ENCODE assay signal across 9 cellular contexts in the genomic region with DNA sequence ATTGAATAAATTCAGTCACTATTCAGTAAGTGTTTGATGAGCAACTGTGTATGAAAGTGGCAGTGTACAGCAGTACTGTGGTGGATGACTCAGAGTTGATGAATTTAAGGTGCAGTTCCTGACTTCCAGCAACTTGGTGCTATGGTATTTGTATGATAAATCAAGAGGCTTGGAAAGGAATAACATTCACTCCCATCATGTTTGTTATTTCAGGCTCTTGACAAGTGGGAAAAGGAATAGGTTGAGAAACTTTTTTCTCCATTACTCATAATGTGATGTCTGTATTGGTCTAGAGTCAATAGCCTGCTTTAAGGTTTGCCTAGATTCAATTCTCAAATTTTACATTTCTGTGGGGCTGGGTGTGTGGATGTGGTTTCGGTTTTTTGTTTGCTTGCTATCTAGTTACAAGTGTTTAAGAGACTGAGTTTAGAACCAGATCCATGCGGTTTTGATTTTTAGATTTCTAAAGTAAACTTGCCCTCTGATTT. TPM values are rescaled to one million over a fixed set of nuclear protein-coding genes. Genes with fewer than 3 reads are reported as not detected.
DNase-seq lines count a peak whose midpoint lies in the region; ATAC-seq and TF ChIP-seq lines count a peak whose summit lies in the region.
"Had no signal": no experiment of that assay in that cellular context is flagged by ENCODE, and none has a peak within 500 bp of the region (broad histone marks: within the 10 kb centered on the region; RNA-seq: fewer than 3 reads in every experiment).

No MANE protein-coding gene starts in this region.

- intact Hi-C loops in Calu3 (cut with micrococcal nuclease; ENCODE audit: unreplicated experiment) = loop anchor here (5.0 kb wide), 2 partner anchors 34 to 69 kb away; no protein-coding TSS in a partner anchor

- H3K27me3 Mint-ChIP-seq in Calu3 (ENCODE audit: unreplicated experiment) (no peaks in the 10 kb centered on the region), mesothelial cell of epicardium (ENCODE audit: low read depth) (no peaks in the 10 kb centered on the region), immature natural killer cell (ENCODE audit: low read depth in 3 of 3) (peaks cover 0 to 2% (median 1%) of the 10 kb centered on the region in 3 donors)

- H3K27ac Mint-ChIP-seq in Calu3 (ENCODE audit: unreplicated experiment) = peak overlapping the region; percentile 91
- H3K27ac Mint-ChIP-seq in mesothelial cell of epicardium = peak overlapping the region; percentile 85
- no peak overlapping the region for H3K27ac Mint-ChIP-seq in immature natural killer cell

- no TSS peak for BruUV-seq in Calu3 (replicated peaks; lab: Mats Ljungman, UMichigan)

- peaks cover 7% of the 10 kb centered on the region for H3K36me3 Mint-ChIP-seq in Calu3 (ENCODE audit: insufficient read depth, unreplicated experiment)
- H3K36me3 Mint-ChIP-seq in mesothelial cell of epicardium = peaks cover 2% of the 10 kb centered on the region
- H3K36me3 Mint-ChIP-seq in immature natural killer cell = no peaks in the 10 kb centered on the region

- TF ChIP-seq CTCF in Calu3 (IDR thresholded peaks at IDR 0.05; ENCODE audit: unreplicated experiment) = no peak
- no peak for TF ChIP-seq CTCF in mesothelial cell of epicardium (IDR thresholded peaks at IDR 0.05; ENCODE audit: unreplicated experiment)

- H3K9me3 Mint-ChIP-seq in Calu3 (ENCODE audit: low read depth, unreplicated experiment) (no peaks in the 10 kb centered on the region), mesothelial cell of epicardium (peaks cover 3% of the 10 kb centered on the region), immature natural killer cell (peaks cover 0 to 1% (median 0%) of the 10 kb centered on the region in 6 donors)

- H3K4me3 Mint-ChIP-seq in Calu3 (ENCODE audit: low read depth, unreplicated experiment) = peak overlapping the region; percentile 43
- no peak overlapping the region for H3K4me3 Mint-ChIP-seq in mesothelial cell of epicardium
- H3K4me3 Mint-ChIP-seq in immature natural killer cell = no peak overlapping the region

- DNase-seq in Calu3 = peak; percentile 52
- peak; percentile 43 for DNase-seq in brain pericyte (ENCODE audit: low read depth, low spot score)
- no peak for DNase-seq in mesothelial cell of epicardium (ENCODE audit: low spot score in 2 of 2, unreplicated experiment in 2 of 2)
- DNase-seq in immature natural killer cell = no peak
- DNase-seq in cerebellum (ENCODE audit: low spot score) = no peak
- no peak for DNase-seq in NCI-H446 treated with DMSO at 0.1 percent for 48 hours (lab: John Stamatoyannopoulos, UW)
- no peak for DNase-seq in NCI-H2107 treated with DMSO at 0.1 percent for 48 hours (lab: John Stamatoyannopoulos, UW; ENCODE audit: unreplicated experiment)
- DNase-seq: effector memory CD4-positive, alpha-beta T cell had no signal

- ATAC-seq in HG03354 (IDR thresholded peaks at IDR 0.05; ENCODE audit: poor library complexity, severe bottlenecking, unreplicated experiment) = peak; percentile 64

- CTCF ChIA-PET in Calu3 (lab: Charles Lee) = interaction anchor here (0.8 to 1.5 kb wide), 2 partner anchors 72 to 1438 kb away, joined by 3 to 5 read pairs; partner anchors contain the start of gene SGMS2

- H3K4me1 Mint-ChIP-seq in Calu3 (ENCODE audit: low read depth, unreplicated experiment) (peaks cover 39% of the 10 kb centered on the region), mesothelial cell of epicardium (peaks cover 62% of the 10 kb centered on the region), immature natural killer cell (no peaks in the 10 kb centered on the region)

RNA-seq across cellular contexts. Expression of gene CYP2U1, which starts 35.1 kb away (rescaled TPM):
- total RNA-seq in Calu3 (2022) (3.1 and 4.5 TPM in 2 replicates), mesothelial cell of epicardium (6.6 to 7.7 TPM (median 7.0 TPM) in 3 replicates), cerebellum (12.9 TPM)
- polyA plus RNA-seq in immature natural killer cell = 1 to 10 TPM; 4.0 to 4.9 (median 4.9) TPM

Comparison
In these comparisons a context has a peak if more than half of its experiments do, and no peak if none do; other contexts are left out.
1. DNase-seq: peak in Calu3 (single experiment) and brain pericyte (single experiment); none in mesothelial cell of epicardium (0 of 2), immature natural killer cell (0 of 3), cerebellum (single experiment), NCI-H446 treated with DMSO at 0.1 percent for 48 hours (single experiment) and NCI-H2107 treated with DMSO at 0.1 percent for 48 hours (single experiment).
2. H3K27ac Mint-ChIP-seq: peak in Calu3 (single experiment) and mesothelial cell of epicardium (single experiment); none in immature natural killer cell (0 of 6).